Comparison of ENCODE assay signal across 13 cellular contexts in genomic region chr6:66396549-66396948, GRCh38.
"Had no signal": no experiment of that assay in that cellular context is flagged by ENCODE, and none has a peak within 500 bp of the region (broad histone marks: within the 10 kb centered on the region; RNA-seq: fewer than 3 reads in every experiment).

No MANE protein-coding gene starts in this region.

- H3K9me3 Mint-ChIP-seq: activated naive CD4-positive, alpha-beta T cell treated with anti-CD3 and anti-CD28 coated beads for 36 hours; stimulated activated naive CD8-positive, alpha-beta T cell treated with anti-CD3 and anti-CD28 coated beads, Interleukin-15, Interleukin-2, amounts not matched to agents 100 ng/mL and 50 ng/mL, for 24 hours; type B pancreatic cell had no signal

- H3K4me3 ChIP-seq: ovary had no signal

- H3K27ac ChIP-seq: ovary, WERI-Rb-1 had no signal

- H3K36me3 ChIP-seq: ovary, WERI-Rb-1 had no signal

- H3K36me3 Mint-ChIP-seq: activated CD4-positive, alpha-beta memory T cell treated with anti-CD3 and anti-CD28 coated beads for 36 hours; activated CD8-positive, alpha-beta memory T cell treated with anti-CD3 and anti-CD28 coated beads, Interleukin-2, amount 10 ng/mL, durations not matched to agents 7 days and 5 days; type B pancreatic cell had no signal

- H3K27ac Mint-ChIP-seq: activated CD4-positive, alpha-beta memory T cell treated with anti-CD3 and anti-CD28 coated beads for 36 hours; activated CD8-positive, alpha-beta memory T cell treated with anti-CD3 and anti-CD28 coated beads, Interleukin-2, amount 10 ng/mL, durations not matched to agents 7 days and 5 days; activated naive CD4-positive, alpha-beta T cell treated with anti-CD3 and anti-CD28 coated beads for 36 hours; activated T-helper 2 cell treated with anti-CD3 and anti-CD28 coated beads, Interferon-gamma antibody, Interleukin-2, Interleukin-4, amounts not matched to agents 10 μg/mL and 5 μg/mL and 100 μg/mL, durations not matched to agents 14 hours and 24 hours and 36 hours; stimulated activated naive CD8-positive, alpha-beta T cell treated with anti-CD3 and anti-CD28 coated beads, Interleukin-15, Interleukin-2, amounts not matched to agents 100 ng/mL and 50 ng/mL, for 24 hours; type B pancreatic cell had no signal

- H3K27me3 Mint-ChIP-seq: activated CD4-positive, alpha-beta memory T cell treated with anti-CD3 and anti-CD28 coated beads for 36 hours; activated CD8-positive, alpha-beta memory T cell treated with anti-CD3 and anti-CD28 coated beads, Interleukin-2, amount 10 ng/mL, durations not matched to agents 7 days and 5 days; stimulated activated naive CD8-positive, alpha-beta T cell treated with anti-CD3 and anti-CD28 coated beads, Interleukin-15, Interleukin-2, amounts not matched to agents 100 ng/mL and 50 ng/mL, for 24 hours; type B pancreatic cell had no signal

- DNase-seq: activated CD4-positive, alpha-beta memory T cell treated with anti-CD3 and anti-CD28 coated beads for 36 hours; activated CD8-positive, alpha-beta memory T cell treated with anti-CD3 and anti-CD28 coated beads, Interleukin-2, amount 10 ng/mL, durations not matched to agents 7 days and 5 days; activated naive CD4-positive, alpha-beta T cell treated with anti-CD3 and anti-CD28 coated beads for 36 hours; activated T-cell treated with anti-CD3 and anti-CD28 coated beads, Interleukin-2, amount 50 U/mL, for 1 hour; dermis blood vessel endothelial cell; islet precursor cell; ovary; WERI-Rb-1 had no signal

- H3K4me1 Mint-ChIP-seq: activated CD8-positive, alpha-beta memory T cell treated with anti-CD3 and anti-CD28 coated beads, Interleukin-2, amount 10 ng/mL, durations not matched to agents 7 days and 5 days; neural crest cell had no signal

- H3K27me3 ChIP-seq: ovary had no signal

- H3K9me3 ChIP-seq: ovary had no signal

- H3K4me3 Mint-ChIP-seq: activated CD4-positive, alpha-beta memory T cell treated with anti-CD3 and anti-CD28 coated beads for 36 hours; activated CD8-positive, alpha-beta memory T cell treated with anti-CD3 and anti-CD28 coated beads, Interleukin-2, amount 10 ng/mL, durations not matched to agents 7 days and 5 days; activated naive CD4-positive, alpha-beta T cell treated with anti-CD3 and anti-CD28 coated beads for 36 hours; neural crest cell; stimulated activated naive CD8-positive, alpha-beta T cell treated with anti-CD3 and anti-CD28 coated beads, Interleukin-15, Interleukin-2, amounts not matched to agents 100 ng/mL and 50 ng/mL, for 24 hours; type B pancreatic cell had no signal

- ATAC-seq: activated CD8-positive, alpha-beta memory T cell treated with anti-CD3 and anti-CD28 coated beads, Interleukin-2, amount 10 ng/mL, durations not matched to agents 7 days and 5 days; sciatic nerve had no signal
